ENCODE assay signal across 13 cellular contexts in the genomic region with DNA sequence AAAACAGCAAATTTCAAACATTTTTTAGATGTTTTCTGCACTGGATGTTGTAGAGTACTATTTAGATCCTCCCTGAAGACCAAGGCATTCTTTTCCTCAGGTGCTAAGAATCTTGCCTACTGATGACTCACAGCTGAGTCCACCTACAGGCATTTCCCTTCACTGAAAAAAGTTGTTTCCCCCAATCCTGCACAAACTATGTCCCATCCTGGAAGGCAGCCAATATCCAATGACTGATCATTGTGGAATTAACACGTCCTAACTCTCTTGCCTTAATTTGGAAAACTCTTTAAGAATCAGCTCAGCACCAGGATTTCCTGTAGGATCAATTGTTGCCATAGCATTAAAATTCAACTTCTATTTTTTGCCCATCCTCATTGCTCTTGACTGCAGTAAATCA.
A peak's percentile ranks its signal among the peaks of the same experiment; 100 is the strongest.
DNase-seq lines count a peak whose midpoint lies in the region; ATAC-seq and TF ChIP-seq lines count a peak whose summit lies in the region.
"Had no signal": no experiment of that assay in that cellular context is flagged by ENCODE, and none has a peak within 500 bp of the region (broad histone marks: within the 10 kb centered on the region; RNA-seq: fewer than 3 reads in every experiment).

No MANE protein-coding gene starts in this region.

- no peaks in the 10 kb centered on the region for H3K27me3 Mint-ChIP-seq in effector memory CD8-positive, alpha-beta T cell

- in situ Hi-C loops in KBM-7 (cut with MboI; ENCODE audit: low pct_unique_long_range_greater_than_20kb, low sequenced_read_pairs), result no loop called here

- H3K9me3 ChIP-seq in skeletal muscle satellite cell (replicated peaks; ENCODE audit: low read length), result no peaks in the 10 kb centered on the region

- H3K9me3 Mint-ChIP-seq in effector memory CD8-positive, alpha-beta T cell, result peaks cover 2 to 8% of the 10 kb centered on the region in 2 donors
- H3K9me3 Mint-ChIP-seq: nephron had no signal

- no peak overlapping the region for H3K27ac Mint-ChIP-seq in effector memory CD8-positive, alpha-beta T cell
- H3K27ac Mint-ChIP-seq: nephron had no signal

- no peak for ATAC-seq in effector memory CD8-positive, alpha-beta T cell (replicated peaks)

- no peaks in the 10 kb centered on the region for H3K27me3 ChIP-seq in skeletal muscle satellite cell (ENCODE audit: control insufficient read depth, insufficient read depth, low read length)

- no peaks in the 10 kb centered on the region for H3K36me3 Mint-ChIP-seq in effector memory CD8-positive, alpha-beta T cell (ENCODE audit: insufficient read depth)

- H3K4me1 ChIP-seq in skeletal muscle satellite cell (ENCODE audit: control insufficient read depth, insufficient read depth, low read length), result peaks cover 35% of the 10 kb centered on the region

- H3K4me3 Mint-ChIP-seq in effector memory CD8-positive, alpha-beta T cell, result no peak overlapping the region
- H3K4me3 Mint-ChIP-seq: nephron had no signal

- peak; percentile 7 for DNase-seq in DMS53 (lab: John Stamatoyannopoulos, UW)
- DNase-seq in DMS53 treated with DMSO at 0.1 percent for 48 hours (lab: John Stamatoyannopoulos, UW; ENCODE audit: unreplicated experiment), result no peak
- DNase-seq in SW480 (ENCODE audit: low spot score), result peak; percentile 4
- DNase-seq in fibroblast of villous mesenchyme (ENCODE audit: low read depth), result peak; percentile 76
- DNase-seq in GOT3 (lab: John Stamatoyannopoulos, UW), result no peak
- no peak for DNase-seq in KBM-7
- no peak for DNase-seq in effector memory CD8-positive, alpha-beta T cell
- DNase-seq: hypothalamus, SHP77 treated with DMSO at 0.1 percent for 48 hours, substantia nigra had no signal

- no peaks in the 10 kb centered on the region for H3K4me1 Mint-ChIP-seq in effector memory CD8-positive, alpha-beta T cell (ENCODE audit: low read depth in 2 of 2)
- H3K4me1 Mint-ChIP-seq: nephron had no signal

- H3K9ac ChIP-seq in skeletal muscle satellite cell (ENCODE audit: low read depth, low read length), result no peak overlapping the region
- H3K9ac ChIP-seq: KMS-11 had no signal

- no peak for TF ChIP-seq CTCF in fibroblast of villous mesenchyme (IDR thresholded peaks at IDR 0.05; ENCODE audit: insufficient read depth, low read depth, low read length)

- H3K4me3 ChIP-seq in fibroblast of villous mesenchyme (ENCODE audit: low read depth, low read length) (no peak overlapping the region), skeletal muscle satellite cell (ENCODE audit: low read length) (no peak overlapping the region)

- H3K36me3 ChIP-seq in skeletal muscle satellite cell (ENCODE audit: insufficient read depth, low read length), result no peaks in the 10 kb centered on the region

- peak overlapping the region; percentile 28 for H3K4me2 ChIP-seq in skeletal muscle satellite cell (ENCODE audit: low read length)
- H3K4me2 ChIP-seq: KMS-11 had no signal

Comparison
In these comparisons a context has a peak if more than half of its experiments do, and no peak if none do; other contexts are left out.
1. DNase-seq: peak in DMS53 (single experiment), SW480 (single experiment) and fibroblast of villous mesenchyme (single experiment); none in DMS53 treated with DMSO at 0.1 percent for 48 hours (single experiment), GOT3 (single experiment), KBM-7 (single experiment) and effector memory CD8-positive, alpha-beta T cell (0 of 3).